13 cellular contexts compared by ENCODE assay signal in the genomic region with DNA sequence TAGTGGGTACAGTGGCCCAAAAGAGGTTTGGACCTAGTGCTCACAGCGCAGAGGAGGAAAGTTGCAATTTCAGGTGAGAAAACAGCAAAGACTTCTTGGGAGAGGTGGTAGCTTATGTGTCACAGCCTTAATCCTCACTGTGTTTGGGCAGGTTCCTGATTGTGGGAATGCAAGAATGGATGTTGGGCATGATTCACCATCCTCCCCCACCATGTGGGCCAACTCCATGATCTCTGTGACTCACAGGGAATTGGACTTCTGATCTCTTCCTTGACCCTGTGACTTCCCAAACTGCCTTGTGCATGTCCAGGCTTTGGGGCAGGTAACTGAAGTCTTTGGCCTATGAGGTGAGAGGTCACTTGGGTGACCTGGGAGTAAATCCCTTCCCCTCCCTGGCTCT. TPM values are rescaled to one million over a fixed set of nuclear protein-coding genes. Genes with fewer than 3 reads are reported as not detected.
A peak's percentile ranks its signal among the peaks of the same experiment; 100 is the strongest.
DNase-seq lines count a peak whose midpoint lies in the region; ATAC-seq and TF ChIP-seq lines count a peak whose summit lies in the region.
"Had no signal": no experiment of that assay in that cellular context is flagged by ENCODE, and none has a peak within 500 bp of the region (broad histone marks: within the 10 kb centered on the region; RNA-seq: fewer than 3 reads in every experiment).

No MANE protein-coding gene starts in this region.

- peak overlapping the region; percentile 99 for H3K4me3 Mint-ChIP-seq in activated naive CD4-positive, alpha-beta T cell treated with anti-CD3 and anti-CD28 coated beads, Interleukin-2, amount 10 ng/mL, durations not matched to agents 7 days and 5 days

- no peak overlapping the region for H3K27ac Mint-ChIP-seq in activated naive CD4-positive, alpha-beta T cell treated with anti-CD3 and anti-CD28 coated beads, Interleukin-2, amount 10 ng/mL, durations not matched to agents 7 days and 5 days
- H3K27ac Mint-ChIP-seq in activated naive CD4-positive, alpha-beta T cell treated with anti-CD3 and anti-CD28 coated beads, Interleukin-2, amount 50 U/mL, for 72 hours, result no peak overlapping the region

- no peak for DNase-seq in activated naive CD4-positive, alpha-beta T cell treated with anti-CD3 and anti-CD28 coated beads, Interleukin-2, amount 10 ng/mL, durations not matched to agents 7 days and 5 days
- no peak for DNase-seq in activated naive CD4-positive, alpha-beta T cell treated with anti-CD3 and anti-CD28 coated beads, Interleukin-2, amount 50 U/mL, for 72 hours (ENCODE audit: low spot score in 2 of 2)
- DNase-seq in RKO (ENCODE audit: low spot score), result peak; percentile 37
- DNase-seq in fibroblast of pulmonary artery (ENCODE audit: low read depth), result peak; percentile 43
- DNase-seq in stromal cell of bone marrow (ENCODE audit: low read depth), result peak; percentile 61
- no peak for DNase-seq in iPS-NIHi11 (ENCODE audit: low spot score)
- no peak for DNase-seq in dermis blood vessel endothelial cell
- no peak for DNase-seq in NCI-H2081 treated with DMSO at 0.1 percent for 48 hours (lab: John Stamatoyannopoulos, UW)
- DNase-seq: activated CD4-positive, CD25-positive, alpha-beta regulatory T cell; activated naive CD4-positive, alpha-beta T cell; NCI-H2171; RPMI8226 had no signal

- peaks cover 4% of the 10 kb centered on the region for H3K9me3 Mint-ChIP-seq in activated naive CD4-positive, alpha-beta T cell treated with anti-CD3 and anti-CD28 coated beads, Interleukin-2, amount 10 ng/mL, durations not matched to agents 7 days and 5 days
- H3K9me3 Mint-ChIP-seq in activated naive CD4-positive, alpha-beta T cell treated with anti-CD3 and anti-CD28 coated beads, Interleukin-2, amount 50 U/mL, for 72 hours, result no peaks in the 10 kb centered on the region

- TF ChIP-seq CTCF in fibroblast of pulmonary artery (IDR thresholded peaks at IDR 0.05; ENCODE audit: low read length, missing control alignments), result no peak

- CTCF ChIA-PET in activated naive CD4-positive, alpha-beta T cell treated with anti-CD3 and anti-CD28 coated beads, Interleukin-2, amount 10 ng/mL, durations not matched to agents 7 days and 5 days (lab: Charles Lee), result interaction anchor here (1.3 kb wide), 1 partner anchor 45 kb away, joined by 3 read pairs; no protein-coding TSS in a partner anchor

- no peak for ATAC-seq in activated naive CD4-positive, alpha-beta T cell treated with anti-CD3 and anti-CD28 coated beads, Interleukin-2, amount 50 U/mL, for 72 hours

- peaks cover 42% of the 10 kb centered on the region for H3K27me3 Mint-ChIP-seq in activated naive CD4-positive, alpha-beta T cell treated with anti-CD3 and anti-CD28 coated beads, Interleukin-2, amount 10 ng/mL, durations not matched to agents 7 days and 5 days

- H3K36me3 Mint-ChIP-seq in activated naive CD4-positive, alpha-beta T cell treated with anti-CD3 and anti-CD28 coated beads, Interleukin-2, amount 10 ng/mL, durations not matched to agents 7 days and 5 days, result peaks cover 13% of the 10 kb centered on the region
- H3K36me3 Mint-ChIP-seq in activated naive CD4-positive, alpha-beta T cell treated with anti-CD3 and anti-CD28 coated beads, Interleukin-2, amount 50 U/mL, for 72 hours, result peaks cover 15 to 32% of the 10 kb centered on the region in 2 donors

- peaks cover 24% of the 10 kb centered on the region for H3K4me1 Mint-ChIP-seq in activated naive CD4-positive, alpha-beta T cell treated with anti-CD3 and anti-CD28 coated beads, Interleukin-2, amount 10 ng/mL, durations not matched to agents 7 days and 5 days

- no peak overlapping the region for H3K4me3 ChIP-seq in fibroblast of pulmonary artery (replicated peaks; ENCODE audit: low read depth, low read length)
- H3K4me3 ChIP-seq: thoracic aorta had no signal

RNA-seq across cellular contexts. Expression of gene CHST11, which starts 1.8 kb away (rescaled TPM):
- 10 to 100 TPM; 20.0 to 40.0 TPM for total RNA-seq in activated naive CD4-positive, alpha-beta T cell treated with anti-CD3 and anti-CD28 coated beads, Interleukin-2, amount 50 U/mL, for 72 hours
- 7.6 and 10.0 TPM in 2 replicates for total RNA-seq in dermis blood vessel endothelial cell

Comparison
In these comparisons a context has a peak if more than half of its experiments do, and no peak if none do; other contexts are left out.
1. DNase-seq: peak in RKO (single experiment), fibroblast of pulmonary artery (single experiment) and stromal cell of bone marrow (single experiment); none in activated naive CD4-positive, alpha-beta T cell treated with anti-CD3 and anti-CD28 coated beads, Interleukin-2, amount 10 ng/mL, durations not matched to agents 7 days and 5 days (single experiment), activated naive CD4-positive, alpha-beta T cell treated with anti-CD3 and anti-CD28 coated beads, Interleukin-2, amount 50 U/mL, for 72 hours (0 of 2), iPS-NIHi11 (single experiment), dermis blood vessel endothelial cell (single experiment) and NCI-H2081 treated with DMSO at 0.1 percent for 48 hours (single experiment).